ENCODE assay signal across 15 cellular contexts in the genomic region with DNA sequence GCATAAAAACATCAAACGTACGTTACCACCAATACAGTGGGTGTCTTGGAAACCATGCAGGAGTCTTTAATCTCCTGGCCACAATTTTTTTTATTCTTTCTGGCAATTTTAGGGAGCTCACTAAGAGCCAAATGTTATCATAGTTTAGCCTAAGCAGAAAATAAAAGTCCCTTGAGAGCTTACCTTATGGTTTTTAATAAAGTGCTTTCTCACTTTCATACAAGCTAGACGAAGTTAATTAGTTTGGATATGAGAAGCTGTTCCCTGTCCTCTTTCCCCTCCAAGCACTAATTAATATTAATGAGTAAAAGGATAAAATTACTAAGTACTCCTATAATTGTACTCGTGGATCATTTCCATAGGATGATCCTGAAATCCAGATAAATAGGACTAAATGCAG. TPM values are rescaled to one million over a fixed set of nuclear protein-coding genes. Genes with fewer than 3 reads are reported as not detected.
DNase-seq lines count a peak whose midpoint lies in the region; ATAC-seq, FAIRE-seq and TF ChIP-seq lines count a peak whose summit lies in the region.
"Had no signal": no experiment of that assay in that cellular context is flagged by ENCODE, and none has a peak within 500 bp of the region (broad histone marks: within the 10 kb centered on the region; RNA-seq: fewer than 3 reads in every experiment).

No MANE protein-coding gene starts in this region.

- H3K9ac ChIP-seq in GM12878 (ENCODE audit: control insufficient read depth, insufficient read depth, low read length) (no peak overlapping the region; the same call in 1 of the 2 replicates), neural progenitor cell (no peak overlapping the region), H9 (ENCODE audit: extremely low read depth, insufficient read length, low read length) (no peak overlapping the region)
- H3K9ac ChIP-seq: BLaER1 treated with 17β-estradiol and CSF1 and Interleukin-3, amounts not matched to agents 10 nM and 100 nM; GM23248 had no signal

- no peaks in the 10 kb centered on the region for H3F3A ChIP-seq in GM23338 (replicated peaks; ENCODE audit: low read depth)
- peaks cover 10% of the 10 kb centered on the region for H3F3A ChIP-seq in neural progenitor cell (ENCODE audit: low read depth)

- H2AK5ac ChIP-seq in H9 (ENCODE audit: insufficient read length, low read length) = no peak overlapping the region

- H3K4me2 ChIP-seq in GM23338 = peak overlapping the region; percentile 39
- H3K4me2 ChIP-seq in GM12878 (ENCODE audit: control insufficient read depth, insufficient read depth) = peak overlapping the region; percentile 73; the same call in 1 of the 2 replicates
- peak overlapping the region; percentile 51 for H3K4me2 ChIP-seq in neural progenitor cell
- H3K4me2 ChIP-seq in H9 (ENCODE audit: insufficient read depth, insufficient read length, low read length) = no peak overlapping the region

- no TSS peak for BruUV-seq in GM12878 (replicated peaks; lab: Mats Ljungman, UMichigan)

- intact Hi-C loops in GM12878 (cut with micrococcal nuclease; ENCODE audit: unreplicated experiment) = loop anchor here (2.0 kb wide), 1 partner anchor 113 kb away; no protein-coding TSS in a partner anchor

- H3K27me3 Mint-ChIP-seq in GM23338 (ENCODE audit: insufficient read depth, low read depth, poor library complexity) (no peaks in the 10 kb centered on the region), neural progenitor cell (ENCODE audit: insufficient read depth, low read depth) (peaks cover 3% of the 10 kb centered on the region), H9 (ENCODE audit: low read depth) (no peaks in the 10 kb centered on the region)

- no peak for TF ChIP-seq POLR2A in GM12878 (IDR thresholded peaks at IDR 0.05; ENCODE audit: low read depth, low read length)

- H3K27me3 ChIP-seq in GM06990 (replicated peaks; ENCODE audit: control insufficient read depth, insufficient read depth, low read length) (no peaks in the 10 kb centered on the region), GM23338 (ENCODE audit: insufficient read depth) (no peaks in the 10 kb centered on the region), GM12878 (replicated peaks in 1 of 2; ENCODE audit: control insufficient read depth in 2 of 2, insufficient read depth in 2 of 2, low read length in 1 of 2) (no peaks in the 10 kb centered on the region), neural progenitor cell (no peaks in the 10 kb centered on the region), H9 (ENCODE audit: insufficient read depth, low read length) (no peaks in the 10 kb centered on the region)
- H3K27me3 ChIP-seq: BLaER1 treated with 17β-estradiol and CSF1 and Interleukin-3, amounts not matched to agents 10 nM and 100 nM had no signal

- RAD21 ChIA-PET in GM12878 (lab: Charles Lee; ENCODE audit: unreplicated experiment) = interaction anchor here (0.7 to 3.2 kb wide), 8 partner anchors 9 to 119 kb away, joined by 3 to 18 read pairs (median 8); no protein-coding TSS in a partner anchor

- H2BK120ac ChIP-seq in H9 (ENCODE audit: low read depth, low read length, poor library complexity, severe bottlenecking) = no peak overlapping the region

- 0 out of 2 replicates have a peak, but pooled peaks cover 7% of the 10 kb centered on the region for H3K9me2 ChIP-seq in GM23338 (ENCODE audit: insufficient read depth)

- no peak overlapping the region for H3K4me3 ChIP-seq in GM06990 (replicated peaks; ENCODE audit: low read depth, low read length)
- H3K4me3 ChIP-seq in GM23338 = no peak overlapping the region
- H3K4me3 ChIP-seq in GM12878 = no peak overlapping the region
- H3K4me3 ChIP-seq in neural progenitor cell = no peak overlapping the region
- H3K4me3 ChIP-seq: BLaER1 treated with 17β-estradiol and CSF1 and Interleukin-3, amounts not matched to agents 10 nM and 100 nM; GM23248 had no signal

- H3K56ac ChIP-seq in H9 (ENCODE audit: insufficient read length, low read depth, low read length) = no peak overlapping the region

- H4K20me1 ChIP-seq in GM23338 (replicated peaks; ENCODE audit: insufficient read depth) (no peaks in the 10 kb centered on the region), GM12878 (ENCODE audit: control insufficient read depth, insufficient read depth) (no peaks in the 10 kb centered on the region), neural progenitor cell (ENCODE audit: low read depth) (no peaks in the 10 kb centered on the region), H9 (ENCODE audit: control insufficient read depth, insufficient read depth, insufficient read length) (no peaks in the 10 kb centered on the region)
- H4K20me1 ChIP-seq: BLaER1 treated with 17β-estradiol and CSF1 and Interleukin-3, amounts not matched to agents 10 nM and 100 nM had no signal

- ATAC-seq in GM23338 (no peak), GM12878 (peak; percentile 54)

- no peaks in the 10 kb centered on the region for H3K23me2 ChIP-seq in H9 (ENCODE audit: insufficient read length, low read depth, low read length, poor library complexity, severe bottlenecking)

- H2BK12ac ChIP-seq in H9 (ENCODE audit: insufficient read length, low read depth, low read length) = no peak overlapping the region

- H3K27ac Mint-ChIP-seq in GM23338 (no peak overlapping the region), neural progenitor cell (no peak overlapping the region), H9 (peak overlapping the region in 1 of 3 experiments; percentile 98; a peak in 1 of 7 replicates)
- H3K27ac Mint-ChIP-seq: CD4-positive, CD25-positive, alpha-beta regulatory T cell had no signal

- H3K79me1 ChIP-seq in H9 (ENCODE audit: insufficient read depth, low read depth, low read length, poor library complexity, severe bottlenecking) = no peaks in the 10 kb centered on the region

- H3K4me3 Mint-ChIP-seq in GM23338 = no peak overlapping the region
- no peak overlapping the region for H3K4me3 Mint-ChIP-seq in neural progenitor cell
- no peak overlapping the region for H3K4me3 Mint-ChIP-seq in H9
- H3K4me3 Mint-ChIP-seq: CD4-positive, CD25-positive, alpha-beta regulatory T cell had no signal

- TF ChIP-seq CTCF in GM06990 (IDR thresholded peaks at IDR 0.05; ENCODE audit: insufficient read depth, low read length, poor library complexity, severe bottlenecking) = no peak
- TF ChIP-seq CTCF in GM23338 (conservative IDR thresholded peaks at IDR 0.05; ENCODE audit: low read depth in 2 of 2) = no peak
- no peak for TF ChIP-seq CTCF in GM12878 (IDR thresholded peaks at IDR 0.05 in 2 of 3, conservative IDR thresholded peaks at IDR 0.05 in 1 of 3; ENCODE audit: control insufficient read depth in 2 of 3, extremely low read depth in 1 of 3, insufficient read depth in 1 of 3, low read depth in 3 of 3, low read length in 3 of 3)
- TF ChIP-seq CTCF in neural progenitor cell (IDR thresholded peaks at IDR 0.05) = no peak
- no peak for TF ChIP-seq CTCF in GM20000 (IDR thresholded peaks at IDR 0.05; ENCODE audit: extremely low read depth, missing control alignments)
- TF ChIP-seq CTCF in H9 (conservative IDR thresholded peaks at IDR 0.05) = no peak

- DNase-seq in GM06990 (ENCODE audit: extremely low read depth, insufficient read length) (peak; percentile 43), GM23338 (ENCODE audit: low spot score) (no peak), GM12878 (ENCODE audit: low read depth, low spot score) (peak; percentile 20), neural progenitor cell (ENCODE audit: low spot score) (no peak), HCEC 1CT (no peak), GM20000 (ENCODE audit: low spot score) (no peak), H9 (no peak)
- DNase-seq: ACHN; CD4-positive, CD25-positive, alpha-beta regulatory T cell; GM23248; IMR-90; Kasumi-1; KBM-7 had no signal

- no peak for FAIRE-seq in GM12878 (lab: Jason Lieb, UNC)

- H3K23ac ChIP-seq in H9 (ENCODE audit: insufficient read length, low read depth, low read length) = no peak overlapping the region

- SMC1A ChIA-PET in GM12878 (lab: Charles Lee; ENCODE audit: uncharacterized antibody, unreplicated experiment) = interaction anchor here (0.9 to 3.6 kb wide), 16 partner anchors 18 to 261 kb away, joined by 3 to 52 read pairs (median 6); partner anchors contain the start of genes MRPL32 and PSMA2

- H3K4me1 Mint-ChIP-seq in GM23338 = peaks cover 14% of the 10 kb centered on the region
- peaks cover 15% of the 10 kb centered on the region for H3K4me1 Mint-ChIP-seq in neural progenitor cell
- peaks cover 16 to 23% of the 10 kb centered on the region in 2 experiments for H3K4me1 Mint-ChIP-seq in H9
- H3K4me1 Mint-ChIP-seq: CD4-positive, CD25-positive, alpha-beta regulatory T cell had no signal

- H3K9me3 ChIP-seq in GM12878 (replicated peaks; ENCODE audit: control insufficient read depth, insufficient read depth, low read length) (no peaks in the 10 kb centered on the region; the same call in 2 of the 3 replicates), neural progenitor cell (ENCODE audit: low read depth) (no peaks in the 10 kb centered on the region), H9 (ENCODE audit: control insufficient read depth, low read depth, low read length) (no peaks in the 10 kb centered on the region)

- no peak overlapping the region for H2BK5ac ChIP-seq in H9 (ENCODE audit: insufficient read length, low read length)

- H4K5ac ChIP-seq in H9 (ENCODE audit: insufficient read length, low read depth, low read length) = no peak overlapping the region

- H3K9me3 Mint-ChIP-seq in GM23338 (peaks cover 12% of the 10 kb centered on the region; the same call in 2 of the 3 replicates), neural progenitor cell (peaks cover 7% of the 10 kb centered on the region), H9 (peaks cover 6 to 12% of the 10 kb centered on the region in 2 experiments; a peak in 3 of 5 replicates)

- H3K18ac ChIP-seq in H9 (ENCODE audit: insufficient read length, low read depth, low read length) = no peak overlapping the region

- H2BK20ac ChIP-seq in H9 (ENCODE audit: low read depth, low read length, poor library complexity, severe bottlenecking) = no peak overlapping the region

- H3K27ac ChIP-seq in GM23338 (ENCODE audit: low read depth) = peak overlapping the region; percentile 53
- H3K27ac ChIP-seq in GM12878 (ENCODE audit: control insufficient read depth, insufficient read depth) = peak overlapping the region; percentile 63
- H3K27ac ChIP-seq in neural progenitor cell = no peak overlapping the region
- no peak overlapping the region for H3K27ac ChIP-seq in H9 (ENCODE audit: insufficient read length, low read depth, low read length)
- H3K27ac ChIP-seq: BLaER1 treated with 17β-estradiol and CSF1 and Interleukin-3, amounts not matched to agents 10 nM and 100 nM; GM23248; HL-60 had no signal

- H3K36me3 Mint-ChIP-seq in GM23338 (ENCODE audit: low read depth) (peaks cover 9% of the 10 kb centered on the region; the same call in 1 of the 3 replicates), neural progenitor cell (no peaks in the 10 kb centered on the region), H9 (ENCODE audit: insufficient read depth in 1 of 3, low read depth in 3 of 3) (peaks cover 0 to 14% (median 2%) of the 10 kb centered on the region in 3 experiments; a peak in 4 of 7 replicates)
- H3K36me3 Mint-ChIP-seq: CD4-positive, CD25-positive, alpha-beta regulatory T cell had no signal

- H3T11ph ChIP-seq in H9 (ENCODE audit: low read length) = no peak overlapping the region

- TF ChIP-seq RAD21 in GM12878 (IDR thresholded peaks at IDR 0.05; ENCODE audit: insufficient read depth, low read depth, low read length) = no peak

- H4K8ac ChIP-seq in H9 (replicated peaks; ENCODE audit: insufficient read length, low read depth, low read length) = no peak overlapping the region

- H2BK15ac ChIP-seq in H9 (ENCODE audit: low read depth, low read length) = no peak overlapping the region

- H3K4me1 ChIP-seq in GM23338 (ENCODE audit: insufficient read depth) = peaks cover 16% of the 10 kb centered on the region
- peaks cover 17% of the 10 kb centered on the region for H3K4me1 ChIP-seq in GM12878 (ENCODE audit: control insufficient read depth, insufficient read depth, low read length)
- H3K4me1 ChIP-seq in neural progenitor cell = peaks cover 15% of the 10 kb centered on the region
- peaks cover 10% of the 10 kb centered on the region; the same call in 1 of the 2 replicates for H3K4me1 ChIP-seq in H9 (ENCODE audit: insufficient read depth, low read length)

- CTCF ChIA-PET in GM12878 (lab: Yijun Ruan, JAX) = interaction anchor here (0.6 to 3.2 kb wide), 7 partner anchors 10 to 112 kb away, joined by 3 to 18 read pairs (median 7); no protein-coding TSS in a partner anchor

- TF ChIP-seq EP300 in GM12878 (IDR thresholded peaks at IDR 0.05; ENCODE audit: borderline replicate concordance in 1 of 2, control insufficient read depth in 1 of 2, low read depth in 2 of 2, low read length in 2 of 2) = peak in 1 of 2 experiments; percentile 43; a peak in 1 of 4 replicates

- in situ Hi-C loops in GM12878 (cut with MboI) = no loop called here

- no peak overlapping the region for H4K91ac ChIP-seq in H9 (ENCODE audit: insufficient read length, low read depth, low read length)

- POLR2A ChIA-PET in GM12878 (lab: Charles Lee) = interaction anchor here (0.6 to 2.2 kb wide), 7 partner anchors 12 to 122 kb away, joined by 3 to 10 read pairs (median 4); partner anchors contain the start of genes MRPL32 and PSMA2

- H2AFZ ChIP-seq in GM23338 (peak overlapping the region; percentile 92; the same call in 1 of the 2 replicates), GM12878 (ENCODE audit: control insufficient read depth, low read depth, low read length) (peak overlapping the region; percentile 4; the same call in 1 of the 2 replicates), neural progenitor cell (replicated peaks) (peak overlapping the region; percentile 92), H9 (ENCODE audit: low read length) (no peak overlapping the region)
- H2AFZ ChIP-seq: GM23248 had no signal

- no peak overlapping the region for H3K14ac ChIP-seq in H9 (ENCODE audit: insufficient read depth, low read length)

- H3K36me3 ChIP-seq in GM06990 (ENCODE audit: control insufficient read depth, insufficient read depth, low read length) (no peaks in the 10 kb centered on the region), GM23338 (ENCODE audit: insufficient read depth) (no peaks in the 10 kb centered on the region), GM12878 (ENCODE audit: control insufficient read depth in 2 of 2, insufficient read depth in 2 of 2, low read length in 1 of 2) (no peaks in the 10 kb centered on the region), neural progenitor cell (no peaks in the 10 kb centered on the region)
- H3K36me3 ChIP-seq: BLaER1 treated with 17β-estradiol and CSF1 and Interleukin-3, amounts not matched to agents 10 nM and 100 nM had no signal

- H3K79me2 ChIP-seq in GM23338 (replicated peaks; ENCODE audit: insufficient read depth) = no peaks in the 10 kb centered on the region
- no peaks in the 10 kb centered on the region for H3K79me2 ChIP-seq in GM12878 (ENCODE audit: control insufficient read depth, insufficient read depth, low read length)
- no peaks in the 10 kb centered on the region for H3K79me2 ChIP-seq in neural progenitor cell (ENCODE audit: low read depth)
- no peaks in the 10 kb centered on the region for H3K79me2 ChIP-seq in H9 (ENCODE audit: insufficient read depth, low read length)

- no peak overlapping the region for H3K4ac ChIP-seq in H9 (ENCODE audit: low read depth, low read length)

- WGBS in GM12878 (ENCODE audit: insufficient coverage, insufficient replicate concordance, low lambda C conversion rate, missing lambda C conversion rate) = 49% methylated on average over 4 of the region's 4 CpGs
- no CpG with 5 or more reads among the region's 4 CpGs for WGBS in H9 (ENCODE audit: extremely low coverage, insufficient read length, low lambda C conversion rate)

RNA-seq across cellular contexts. Expression of gene HECW1, which starts 58.5 kb away (rescaled TPM):
- total RNA-seq in GM23338 (2014; rRNA removed; shearing (Covaris generic)) = 19.2 and 21.8 TPM in 2 replicates
- polyA plus RNA-seq in GM23338 (2016; fragmentation: Nextera tagmentation; extraction: Ambion mirVana) = 6.1 and 11.0 TPM in 2 replicates
- total RNA-seq in GM12878 (2013; cell fraction: nucleolus; rRNA removed) = 12.1 and 14.3 TPM in 2 replicates
- total RNA-seq in GM12878 (2014; rRNA removed) = under 0.01 and 0.05 TPM in 2 replicates
- total RNA-seq in GM12878 (2014; rRNA removed; fragmentation: Illumina TruSeq; extraction: Trizol) = 0.04 TPM in 1 of 2 replicates, not detected in the other
- total RNA-seq in GM12878 (2021) = 0.21 and 0.31 TPM in 2 replicates
- not detected for polyA plus RNA-seq in GM12878 (2011; ENCODE audit: low read depth)
- polyA plus RNA-seq in GM12878 (2011; rRNA removed) = 0.23 and 0.24 TPM in 2 replicates
- polyA plus RNA-seq in GM12878 (2011; cell fraction: cytosol; rRNA removed) = 0.08 and 0.12 TPM in 2 replicates
- 0.78 and 1.4 TPM in 2 replicates for polyA plus RNA-seq in GM12878 (2011; cell fraction: nucleus; rRNA removed)
- polyA plus RNA-seq in GM12878 (2012) = 0.01 TPM in 1 of 2 replicates, not detected in the other
- polyA plus RNA-seq in GM12878 (2014; fragmentation: Illumina TruSeq; extraction: Trizol) = 0.03 TPM in 1 of 2 replicates, not detected in the other
- under 1 TPM in 1 of 2 experiments, not detected in 1; 0.02 TPM for polyA plus RNA-seq in GM12878 (2014; fragmentation: Nextera tagmentation; extraction: Ambion mirVana)
- 0.06 TPM in 1 of 2 replicates, not detected in the other for polyA plus RNA-seq in GM12878 (2014; rRNA removed)
- not detected for polyA plus RNA-seq in GM12878 (2016; fragmentation: Nextera tagmentation; extraction: Ambion mirVana)
- polyA minus RNA-seq in GM12878 (2011; rRNA and poly(A)+ RNA removed) = 0.88 TPM in 2 replicates
- 0.31 TPM in 1 of 2 replicates, not detected in the other for polyA minus RNA-seq in GM12878 (2011; cell fraction: cytosol; rRNA and poly(A)+ RNA removed)
- polyA minus RNA-seq in GM12878 (2011; cell fraction: nucleus; rRNA and poly(A)+ RNA removed) = 1.8 and 2.8 TPM in 2 replicates
- total RNA-seq in neural progenitor cell (ENCODE audit: low replicate concordance) = 0.11 and 0.28 TPM in 2 replicates
- 4.5 and 5.0 TPM in 2 replicates for total RNA-seq in H9 (2021)

Comparison
In these comparisons a context has a peak if more than half of its experiments do, and no peak if none do; other contexts are left out.
1. DNase-seq: peak in GM06990 (single experiment) and GM12878 (single experiment); none in GM23338 (single experiment), neural progenitor cell (single experiment), HCEC 1CT (single experiment), GM20000 (single experiment) and H9 (single experiment).
2. H3K27ac ChIP-seq: peak in GM23338 (single experiment) and GM12878 (single experiment); none in neural progenitor cell (single experiment) and H9 (single experiment).